Comparison of ENCODE assay signal across 9 cellular contexts in genomic region chr10:1240341-1240775, GRCh38.
DNase-seq lines count a peak whose midpoint lies in the region; ATAC-seq and TF ChIP-seq lines count a peak whose summit lies in the region.
"Had no signal": no experiment of that assay in that cellular context is flagged by ENCODE, and none has a peak within 500 bp of the region (broad histone marks: within the 10 kb centered on the region; RNA-seq: fewer than 3 reads in every experiment).

No MANE protein-coding gene starts in this region.

- peaks cover 8% of the 10 kb centered on the region for H3K9me3 Mint-ChIP-seq in nephron

- H3K36me3 ChIP-seq in gastroesophageal sphincter (no peaks in the 10 kb centered on the region), ovary (no peaks in the 10 kb centered on the region)

- no peak for ATAC-seq in gastroesophageal sphincter
- ATAC-seq: K562 had no signal

- H3K36me3 Mint-ChIP-seq in nephron (ENCODE audit: low read depth): no peaks in the 10 kb centered on the region

- TF ChIP-seq CTCF in nephron (IDR thresholded peaks at IDR 0.05; ENCODE audit: unreplicated experiment in 3 of 3) (no peak), gastroesophageal sphincter (IDR thresholded peaks at IDR 0.05) (no peak), ovary (IDR thresholded peaks at IDR 0.05) (no peak)

- TF ChIP-seq POLR2A in gastroesophageal sphincter (IDR thresholded peaks at IDR 0.05) (no peak), ovary (IDR thresholded peaks at IDR 0.05) (no peak)

- H3K27ac ChIP-seq in cingulate gyrus (ENCODE audit: low read depth, low read length) (peak overlapping the region; percentile 99), gastroesophageal sphincter (no peak overlapping the region), ovary (no peak overlapping the region)

- peak; percentile 68 for DNase-seq in Daoy (ENCODE audit: low read depth)
- peak; percentile 78 for DNase-seq in NCI-H146 (lab: John Stamatoyannopoulos, UW)
- no peak for DNase-seq in ovary
- no peak for DNase-seq in central memory CD4-positive, alpha-beta T cell
- DNase-seq in activated CD8-positive, alpha-beta memory T cell treated with anti-CD3 and anti-CD28 coated beads, Interleukin-2, amount 50 U/mL, for 48 hours: no peak

- H3K4me3 Mint-ChIP-seq in nephron: peak overlapping the region; percentile 48 to 78 (median 76)

- 0 to 5% methylated on average over 2 to 4 of the region's 8 CpGs for WGBS in gastroesophageal sphincter (ENCODE audit: low coverage in 1 of 2), 2 donors
- 26 to 35% (median 34%) methylated on average over 8 of the region's 8 CpGs for WGBS in ovary, 3 donors

- H3K27me3 Mint-ChIP-seq in nephron (ENCODE audit: low read depth): peaks cover 34% of the 10 kb centered on the region

- H3K4me3 ChIP-seq in gastroesophageal sphincter (no peak overlapping the region), ovary (no peak overlapping the region)
- H3K4me3 ChIP-seq: K562 had no signal

- H3K4me1 ChIP-seq in gastroesophageal sphincter: no peaks in the 10 kb centered on the region
- no peaks in the 10 kb centered on the region for H3K4me1 ChIP-seq in ovary (ENCODE audit: insufficient read depth)

- intact Hi-C loops in ovary (cut with DNase I): no loop called here

- H3K4me1 Mint-ChIP-seq in nephron: peaks cover 6% of the 10 kb centered on the region

- no peaks in the 10 kb centered on the region for H3K9me3 ChIP-seq in gastroesophageal sphincter
- no peaks in the 10 kb centered on the region for H3K9me3 ChIP-seq in ovary

- TF ChIP-seq EP300 in gastroesophageal sphincter (IDR thresholded peaks at IDR 0.05): no peak
- TF ChIP-seq EP300 in ovary (IDR thresholded peaks at IDR 0.05): no peak

- H3K27me3 ChIP-seq in gastroesophageal sphincter: peaks cover 43% of the 10 kb centered on the region
- H3K27me3 ChIP-seq in ovary: no peaks in the 10 kb centered on the region

- peak overlapping the region; percentile 17 to 89 (median 79) for H3K27ac Mint-ChIP-seq in nephron

Comparison
In these comparisons a context has a peak if more than half of its experiments do, and no peak if none do; other contexts are left out.
1. DNase-seq: peak in Daoy (single experiment) and NCI-H146 (single experiment); none in ovary (0 of 5), central memory CD4-positive, alpha-beta T cell (single experiment) and activated CD8-positive, alpha-beta memory T cell treated with anti-CD3 and anti-CD28 coated beads, Interleukin-2, amount 50 U/mL, for 48 hours (single experiment).